Comparison of ENCODE assay signal across 2 cellular contexts in the genomic region with DNA sequence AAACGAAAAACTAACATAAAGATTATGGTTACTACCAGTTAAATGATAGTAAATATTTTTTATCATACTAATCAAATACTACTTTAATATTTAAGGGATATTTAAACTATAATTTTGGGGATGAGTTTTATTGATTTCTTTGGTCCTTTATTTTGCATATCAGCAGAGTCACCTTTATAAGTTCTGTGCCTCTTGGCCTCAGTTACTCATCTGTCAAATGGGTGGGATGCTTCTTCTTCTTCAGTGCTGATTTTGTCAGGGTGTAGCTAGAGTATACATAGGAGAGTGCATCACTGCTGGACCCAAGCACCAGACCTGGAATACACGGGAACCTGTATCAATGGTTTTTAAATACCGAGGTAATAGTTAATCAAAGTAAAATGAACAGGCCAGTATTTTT.
A peak's percentile ranks its signal among the peaks of the same experiment; 100 is the strongest.
TF ChIP-seq lines count a peak whose summit lies in the region.

No MANE protein-coding gene starts in this region.

TF ChIP-seq in HepG2, 621 proteins besides CTCF, POLR2A, EP300 and RAD21:
- TF ChIP-seq ZNF629 (CRISPR knock-in tag; conservative IDR thresholded peaks at IDR 0.05) (peak; percentile 28; the same call in 1 of the 2 replicates), ZNF605 (CRISPR knock-in tag; IDR thresholded peaks at IDR 0.05) (no peak)
TF ChIP-seq in HepG2: peak in this region for 1.

TF ChIP-seq in H1, 55 proteins besides CTCF, POLR2A, EP300 and RAD21:
- 0 out of 4 replicates have a peak, but pooled peaks of 1 of the 2 experiments have one; percentile 37 for TF ChIP-seq HDAC2 (IDR thresholded peaks at IDR 0.05; ENCODE audit: borderline replicate concordance in 1 of 2, low read depth in 2 of 2, low read length in 2 of 2)
- peak; percentile 65; the same call in 1 of the 2 replicates for TF ChIP-seq KDM1A (IDR thresholded peaks at IDR 0.05; ENCODE audit: borderline replicate concordance, low read length)
- TF ChIP-seq, protein P1, sequence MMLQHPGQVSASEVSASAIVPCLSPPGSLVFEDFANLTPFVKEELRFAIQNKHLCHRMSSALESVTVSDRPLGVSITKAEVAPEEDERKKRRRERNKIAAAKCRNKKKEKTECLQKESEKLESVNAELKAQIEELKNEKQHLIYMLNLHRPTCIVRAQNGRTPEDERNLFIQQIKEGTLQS (IDR thresholded peaks at IDR 0.05; ENCODE audit: insufficient read depth, low read depth, low read length), result no peak
